Comparison of ENCODE assay signal across 1 cellular context in genomic region chr7:135160098-135160857, GRCh38.
TF ChIP-seq lines count a peak whose summit lies in the region.

No MANE protein-coding gene starts in this region.

TF ChIP-seq in K562, 482 proteins besides CTCF, POLR2A, EP300 and RAD21 (continued from another document and continues in another):
- TF ChIP-seq, protein P1, sequence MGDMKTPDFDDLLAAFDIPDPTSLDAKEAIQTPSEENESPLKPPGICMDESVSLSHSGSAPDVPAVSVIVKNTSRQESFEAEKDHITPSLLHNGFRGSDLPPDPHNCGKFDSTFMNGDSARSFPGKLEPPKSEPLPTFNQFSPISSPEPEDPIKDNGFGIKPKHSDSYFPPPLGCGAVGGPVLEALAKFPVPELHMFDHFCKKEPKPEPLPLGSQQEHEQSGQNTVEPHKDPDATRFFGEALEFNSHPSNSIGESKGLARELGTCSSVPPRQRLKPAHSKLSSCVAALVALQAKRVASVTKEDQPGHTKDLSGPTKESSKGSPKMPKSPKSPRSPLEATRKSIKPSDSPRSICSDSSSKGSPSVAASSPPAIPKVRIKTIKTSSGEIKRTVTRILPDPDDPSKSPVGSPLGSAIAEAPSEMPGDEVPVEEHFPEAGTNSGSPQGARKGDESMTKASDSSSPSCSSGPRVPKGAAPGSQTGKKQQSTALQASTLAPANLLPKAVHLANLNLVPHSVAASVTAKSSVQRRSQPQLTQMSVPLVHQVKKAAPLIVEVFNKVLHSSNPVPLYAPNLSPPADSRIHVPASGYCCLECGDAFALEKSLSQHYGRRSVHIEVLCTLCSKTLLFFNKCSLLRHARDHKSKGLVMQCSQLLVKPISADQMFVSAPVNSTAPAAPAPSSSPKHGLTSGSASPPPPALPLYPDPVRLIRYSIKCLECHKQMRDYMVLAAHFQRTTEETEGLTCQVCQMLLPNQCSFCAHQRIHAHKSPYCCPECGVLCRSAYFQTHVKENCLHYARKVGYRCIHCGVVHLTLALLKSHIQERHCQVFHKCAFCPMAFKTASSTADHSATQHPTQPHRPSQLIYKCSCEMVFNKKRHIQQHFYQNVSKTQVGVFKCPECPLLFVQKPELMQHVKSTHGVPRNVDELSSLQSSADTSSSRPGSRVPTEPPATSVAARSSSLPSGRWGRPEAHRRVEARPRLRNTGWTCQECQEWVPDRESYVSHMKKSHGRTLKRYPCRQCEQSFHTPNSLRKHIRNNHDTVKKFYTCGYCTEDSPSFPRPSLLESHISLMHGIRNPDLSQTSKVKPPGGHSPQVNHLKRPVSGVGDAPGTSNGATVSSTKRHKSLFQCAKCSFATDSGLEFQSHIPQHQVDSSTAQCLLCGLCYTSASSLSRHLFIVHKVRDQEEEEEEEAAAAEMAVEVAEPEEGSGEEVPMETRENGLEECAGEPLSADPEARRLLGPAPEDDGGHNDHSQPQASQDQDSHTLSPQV (IDR thresholded peaks at IDR 0.05) = peak; percentile 95
- TF ChIP-seq PTRF (tag; IDR thresholded peaks at IDR 0.05) (no peak; the same call in 1 of the 2 replicates), TSHZ1 (CRISPR knock-in tag; IDR thresholded peaks at IDR 0.05) (no peak), TBL1XR1 (IDR thresholded peaks at IDR 0.05; ENCODE audit: low read length in 2 of 2) (peak in 1 of 2 experiments; percentile 94; a peak in 2 of 4 replicates), TCF3 (CRISPR knock-in tag; IDR thresholded peaks at IDR 0.05) (peak; percentile 76), ZNF79 (CRISPR knock-in tag; IDR thresholded peaks at IDR 0.05; ENCODE audit: low read depth) (0 out of 2 replicates have a peak, but pooled peaks have one; percentile 10), MTA1 (IDR thresholded peaks at IDR 0.05; ENCODE audit: borderline replicate concordance) (peak; percentile 55; the same call in 1 of the 2 replicates), HDAC6 (IDR thresholded peaks at IDR 0.05; ENCODE audit: low read depth, low read length) (no peak), ZNF124 (CRISPR knock-in tag; IDR thresholded peaks at IDR 0.05) (no peak), ATF7 (IDR thresholded peaks at IDR 0.05) (peak; percentile 64), ZKSCAN1 (IDR thresholded peaks at IDR 0.05; ENCODE audit: low read depth, low read length) (no peak), BHLHE40 (IDR thresholded peaks at IDR 0.05; ENCODE audit: low read length) (no peak), FUS (optimal IDR thresholded peaks at IDR 0.05; ENCODE audit: low read depth, low read length) (no peak), HDAC2 (IDR thresholded peaks at IDR 0.05) (peak; percentile 81), ZKSCAN8 (CRISPR knock-in tag; IDR thresholded peaks at IDR 0.05) (no peak; the same call in 1 of the 2 replicates), HCFC1 (IDR thresholded peaks at IDR 0.05; ENCODE audit: low read depth, low read length) (no peak), GMEB1 (CRISPR knock-in tag; IDR thresholded peaks at IDR 0.05) (peak; percentile 42; the same call in 1 of the 2 replicates), YBX1 (IDR thresholded peaks at IDR 0.05) (no peak), TEAD4 (IDR thresholded peaks at IDR 0.05; ENCODE audit: low read length) (peak; percentile 70), TEAD4 (CRISPR knock-in tag; IDR thresholded peaks at IDR 0.05; ENCODE audit: borderline replicate concordance) (no peak), SAFB (IDR thresholded peaks at IDR 0.05; ENCODE audit: borderline replicate concordance, low read depth, low read length) (no peak), ETV5 (CRISPR knock-in tag; IDR thresholded peaks at IDR 0.05; ENCODE audit: low read depth) (peak; percentile 76; the same call in 1 of the 2 replicates), TFAM (CRISPR knock-in tag; conservative IDR thresholded peaks at IDR 0.05) (no peak), WHSC1 (IDR thresholded peaks at IDR 0.05; ENCODE audit: low read length) (no peak), ZSCAN32 (CRISPR knock-in tag; IDR thresholded peaks at IDR 0.05) (no peak), NFATC3 (IDR thresholded peaks at IDR 0.05) (no peak), MTA2 (IDR thresholded peaks at IDR 0.05; ENCODE audit: low read depth) (no peak), DPF2 (IDR thresholded peaks at IDR 0.05) (peak; percentile 94), BDP1 (IDR thresholded peaks at IDR 0.05; ENCODE audit: insufficient read depth, insufficient read length) (no peak), RB1 (IDR thresholded peaks at IDR 0.05; ENCODE audit: low read depth) (no peak), ZNF175 (CRISPR knock-in tag; IDR thresholded peaks at IDR 0.05; ENCODE audit: low read depth) (peak; percentile 70), TAF9B (IDR thresholded peaks at IDR 0.05; ENCODE audit: partially characterized antibody) (peak; percentile 66), DDX20 (tag; IDR thresholded peaks at IDR 0.05; ENCODE audit: low read depth) (peak; percentile 20; the same call in 1 of the 2 replicates), GATAD2B (IDR thresholded peaks at IDR 0.05; ENCODE audit: borderline replicate concordance) (peak; percentile 88), MCM7 (IDR thresholded peaks at IDR 0.05) (no peak), TCFL5 (CRISPR knock-in tag; conservative IDR thresholded peaks at IDR 0.05) (no peak), TSC22D4 (tag; IDR thresholded peaks at IDR 0.05) (no peak), KAT8 (IDR thresholded peaks at IDR 0.05; ENCODE audit: low read depth) (no peak), FIP1L1 (IDR thresholded peaks at IDR 0.05; ENCODE audit: low read depth, low read length, poor library complexity, severe bottlenecking) (no peak)
- TF ChIP-seq, protein P2, sequence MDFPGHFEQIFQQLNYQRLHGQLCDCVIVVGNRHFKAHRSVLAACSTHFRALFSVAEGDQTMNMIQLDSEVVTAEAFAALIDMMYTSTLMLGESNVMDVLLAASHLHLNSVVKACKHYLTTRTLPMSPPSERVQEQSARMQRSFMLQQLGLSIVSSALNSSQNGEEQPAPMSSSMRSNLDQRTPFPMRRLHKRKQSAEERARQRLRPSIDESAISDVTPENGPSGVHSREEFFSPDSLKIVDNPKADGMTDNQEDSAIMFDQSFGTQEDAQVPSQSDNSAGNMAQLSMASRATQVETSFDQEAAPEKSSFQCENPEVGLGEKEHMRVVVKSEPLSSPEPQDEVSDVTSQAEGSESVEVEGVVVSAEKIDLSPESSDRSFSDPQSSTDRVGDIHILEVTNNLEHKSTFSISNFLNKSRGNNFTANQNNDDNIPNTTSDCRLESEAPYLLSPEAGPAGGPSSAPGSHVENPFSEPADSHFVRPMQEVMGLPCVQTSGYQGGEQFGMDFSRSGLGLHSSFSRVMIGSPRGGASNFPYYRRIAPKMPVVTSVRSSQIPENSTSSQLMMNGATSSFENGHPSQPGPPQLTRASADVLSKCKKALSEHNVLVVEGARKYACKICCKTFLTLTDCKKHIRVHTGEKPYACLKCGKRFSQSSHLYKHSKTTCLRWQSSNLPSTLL (IDR thresholded peaks at IDR 0.05) = no peak
- TF ChIP-seq, protein P3, sequence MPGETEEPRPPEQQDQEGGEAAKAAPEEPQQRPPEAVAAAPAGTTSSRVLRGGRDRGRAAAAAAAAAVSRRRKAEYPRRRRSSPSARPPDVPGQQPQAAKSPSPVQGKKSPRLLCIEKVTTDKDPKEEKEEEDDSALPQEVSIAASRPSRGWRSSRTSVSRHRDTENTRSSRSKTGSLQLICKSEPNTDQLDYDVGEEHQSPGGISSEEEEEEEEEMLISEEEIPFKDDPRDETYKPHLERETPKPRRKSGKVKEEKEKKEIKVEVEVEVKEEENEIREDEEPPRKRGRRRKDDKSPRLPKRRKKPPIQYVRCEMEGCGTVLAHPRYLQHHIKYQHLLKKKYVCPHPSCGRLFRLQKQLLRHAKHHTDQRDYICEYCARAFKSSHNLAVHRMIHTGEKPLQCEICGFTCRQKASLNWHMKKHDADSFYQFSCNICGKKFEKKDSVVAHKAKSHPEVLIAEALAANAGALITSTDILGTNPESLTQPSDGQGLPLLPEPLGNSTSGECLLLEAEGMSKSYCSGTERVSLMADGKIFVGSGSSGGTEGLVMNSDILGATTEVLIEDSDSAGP (CRISPR knock-in tag; IDR thresholded peaks at IDR 0.05) = no peak
- TF ChIP-seq, protein P4, sequence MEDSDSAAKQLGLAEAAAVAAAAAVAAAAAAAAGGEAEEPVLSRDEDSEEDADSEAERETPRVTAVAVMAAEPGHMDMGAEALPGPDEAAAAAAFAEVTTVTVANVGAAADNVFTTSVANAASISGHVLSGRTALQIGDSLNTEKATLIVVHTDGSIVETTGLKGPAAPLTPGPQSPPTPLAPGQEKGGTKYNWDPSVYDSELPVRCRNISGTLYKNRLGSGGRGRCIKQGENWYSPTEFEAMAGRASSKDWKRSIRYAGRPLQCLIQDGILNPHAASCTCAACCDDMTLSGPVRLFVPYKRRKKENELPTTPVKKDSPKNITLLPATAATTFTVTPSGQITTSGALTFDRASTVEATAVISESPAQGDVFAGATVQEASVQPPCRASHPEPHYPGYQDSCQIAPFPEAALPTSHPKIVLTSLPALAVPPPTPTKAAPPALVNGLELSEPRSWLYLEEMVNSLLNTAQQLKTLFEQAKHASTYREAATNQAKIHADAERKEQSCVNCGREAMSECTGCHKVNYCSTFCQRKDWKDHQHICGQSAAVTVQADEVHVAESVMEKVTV (CRISPR knock-in tag; IDR thresholded peaks at IDR 0.05) = no peak
- TF ChIP-seq, protein P5, sequence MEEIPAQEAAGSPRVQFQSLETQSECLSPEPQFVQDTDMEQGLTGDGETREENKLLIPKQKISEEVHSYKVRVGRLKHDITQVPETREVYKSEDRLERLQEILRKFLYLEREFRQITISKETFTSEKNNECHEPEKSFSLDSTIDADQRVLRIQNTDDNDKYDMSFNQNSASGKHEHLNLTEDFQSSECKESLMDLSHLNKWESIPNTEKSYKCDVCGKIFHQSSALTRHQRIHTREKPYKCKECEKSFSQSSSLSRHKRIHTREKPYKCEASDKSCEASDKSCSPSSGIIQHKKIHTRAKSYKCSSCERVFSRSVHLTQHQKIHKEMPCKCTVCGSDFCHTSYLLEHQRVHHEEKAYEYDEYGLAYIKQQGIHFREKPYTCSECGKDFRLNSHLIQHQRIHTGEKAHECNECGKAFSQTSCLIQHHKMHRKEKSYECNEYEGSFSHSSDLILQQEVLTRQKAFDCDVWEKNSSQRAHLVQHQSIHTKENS (CRISPR knock-in tag; IDR thresholded peaks at IDR 0.05) = no peak
- TF ChIP-seq, protein P6, sequence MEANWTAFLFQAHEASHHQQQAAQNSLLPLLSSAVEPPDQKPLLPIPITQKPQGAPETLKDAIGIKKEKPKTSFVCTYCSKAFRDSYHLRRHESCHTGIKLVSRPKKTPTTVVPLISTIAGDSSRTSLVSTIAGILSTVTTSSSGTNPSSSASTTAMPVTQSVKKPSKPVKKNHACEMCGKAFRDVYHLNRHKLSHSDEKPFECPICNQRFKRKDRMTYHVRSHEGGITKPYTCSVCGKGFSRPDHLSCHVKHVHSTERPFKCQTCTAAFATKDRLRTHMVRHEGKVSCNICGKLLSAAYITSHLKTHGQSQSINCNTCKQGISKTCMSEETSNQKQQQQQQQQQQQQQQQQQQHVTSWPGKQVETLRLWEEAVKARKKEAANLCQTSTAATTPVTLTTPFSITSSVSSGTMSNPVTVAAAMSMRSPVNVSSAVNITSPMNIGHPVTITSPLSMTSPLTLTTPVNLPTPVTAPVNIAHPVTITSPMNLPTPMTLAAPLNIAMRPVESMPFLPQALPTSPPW (CRISPR knock-in tag; IDR thresholded peaks at IDR 0.05) = peak; percentile 46
